ENCODE assay signal across 1 cellular context in genomic region chr1:16082283-16083038, GRCh38.
TF ChIP-seq lines count a peak whose summit lies in the region.

No MANE protein-coding gene starts in this region.

TF ChIP-seq in GM23338, 12 proteins besides CTCF, POLR2A, EP300 and RAD21 (continued from another document):
- TF ChIP-seq, protein P1, sequence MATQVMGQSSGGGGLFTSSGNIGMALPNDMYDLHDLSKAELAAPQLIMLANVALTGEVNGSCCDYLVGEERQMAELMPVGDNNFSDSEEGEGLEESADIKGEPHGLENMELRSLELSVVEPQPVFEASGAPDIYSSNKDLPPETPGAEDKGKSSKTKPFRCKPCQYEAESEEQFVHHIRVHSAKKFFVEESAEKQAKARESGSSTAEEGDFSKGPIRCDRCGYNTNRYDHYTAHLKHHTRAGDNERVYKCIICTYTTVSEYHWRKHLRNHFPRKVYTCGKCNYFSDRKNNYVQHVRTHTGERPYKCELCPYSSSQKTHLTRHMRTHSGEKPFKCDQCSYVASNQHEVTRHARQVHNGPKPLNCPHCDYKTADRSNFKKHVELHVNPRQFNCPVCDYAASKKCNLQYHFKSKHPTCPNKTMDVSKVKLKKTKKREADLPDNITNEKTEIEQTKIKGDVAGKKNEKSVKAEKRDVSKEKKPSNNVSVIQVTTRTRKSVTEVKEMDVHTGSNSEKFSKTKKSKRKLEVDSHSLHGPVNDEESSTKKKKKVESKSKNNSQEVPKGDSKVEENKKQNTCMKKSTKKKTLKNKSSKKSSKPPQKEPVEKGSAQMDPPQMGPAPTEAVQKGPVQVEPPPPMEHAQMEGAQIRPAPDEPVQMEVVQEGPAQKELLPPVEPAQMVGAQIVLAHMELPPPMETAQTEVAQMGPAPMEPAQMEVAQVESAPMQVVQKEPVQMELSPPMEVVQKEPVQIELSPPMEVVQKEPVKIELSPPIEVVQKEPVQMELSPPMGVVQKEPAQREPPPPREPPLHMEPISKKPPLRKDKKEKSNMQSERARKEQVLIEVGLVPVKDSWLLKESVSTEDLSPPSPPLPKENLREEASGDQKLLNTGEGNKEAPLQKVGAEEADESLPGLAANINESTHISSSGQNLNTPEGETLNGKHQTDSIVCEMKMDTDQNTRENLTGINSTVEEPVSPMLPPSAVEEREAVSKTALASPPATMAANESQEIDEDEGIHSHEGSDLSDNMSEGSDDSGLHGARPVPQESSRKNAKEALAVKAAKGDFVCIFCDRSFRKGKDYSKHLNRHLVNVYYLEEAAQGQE (IDR thresholded peaks at IDR 0.05; ENCODE audit: unreplicated experiment): no peak
- no peak for TF ChIP-seq ZNF114 (CRISPR knock-in tag; IDR thresholded peaks at IDR 0.05)
